28 cellular contexts compared by ENCODE assay signal in genomic region chr20:9611921-9612320, GRCh38.
"Had no signal": no experiment of that assay in that cellular context is flagged by ENCODE, and none has a peak within 500 bp of the region (broad histone marks: within the 10 kb centered on the region; RNA-seq: fewer than 3 reads in every experiment).

No MANE protein-coding gene starts in this region.

- ATAC-seq: activated CD8-positive, alpha-beta memory T cell treated with anti-CD3 and anti-CD28 coated beads, Interleukin-2, amount 10 ng/mL, durations not matched to agents 7 days and 5 days; activated CD8-positive, alpha-beta T cell treated with anti-CD3 and anti-CD28 coated beads, Interleukin-2, amount 10 ng/mL, durations not matched to agents 7 days and 5 days; activated naive CD8-positive, alpha-beta T cell treated with anti-CD3 and anti-CD28 coated beads, Interleukin-2, amount 50 U/mL, for 24 hours had no signal

- H3K4me3 ChIP-seq: ascending aorta, cardiac muscle cell had no signal

- H3K4me1 ChIP-seq: ascending aorta had no signal

- DNase-seq: activated B cell treated with CpG ODN at 0.5 μM for 24 hours; activated CD4-positive, alpha-beta memory T cell treated with anti-CD3 and anti-CD28 coated beads, Interleukin-2, amount 10 ng/mL, durations not matched to agents 7 days and 5 days; activated CD4-positive, alpha-beta T cell treated with anti-CD3 and anti-CD28 coated beads for 48 hours; activated CD4-positive, alpha-beta T cell treated with anti-CD3 and anti-CD28 coated beads, Interleukin-2, amount 10 ng/mL, durations not matched to agents 7 days and 5 days; activated CD4-positive, alpha-beta T cell treated with anti-CD3 and anti-CD28 coated beads, Interleukin-2, amount 50 U/mL, for 48 hours; activated CD4-positive, CD25-positive, alpha-beta regulatory T cell treated with anti-CD3 and anti-CD28 coated beads, Interleukin-2, amount 50 U/mL, for 72 hours; activated CD8-positive, alpha-beta memory T cell treated with anti-CD3 and anti-CD28 coated beads for 24 hours; activated CD8-positive, alpha-beta memory T cell treated with anti-CD3 and anti-CD28 coated beads, Interleukin-2, amount 10 ng/mL, durations not matched to agents 7 days and 5 days; activated CD8-positive, alpha-beta memory T cell treated with anti-CD3 and anti-CD28 coated beads, Interleukin-2, amount 50 U/mL, for 48 hours; activated CD8-positive, alpha-beta T cell treated with anti-CD3 and anti-CD28 coated beads, Interleukin-2, amount 10 ng/mL, durations not matched to agents 7 days and 5 days; activated effector memory CD4-positive, alpha-beta T cell treated with Interleukin-2 at 50 U/mL for 16 hours; activated gamma-delta T cell; activated naive CD4-positive, alpha-beta T cell treated with anti-CD3 and anti-CD28 coated beads, Interleukin-2, amount 10 ng/mL, durations not matched to agents 7 days and 5 days; activated naive CD4-positive, alpha-beta T cell treated with Interleukin-2 at 50 U/mL for 16 hours; activated naive CD8-positive, alpha-beta T cell treated with anti-CD3 and anti-CD28 coated beads, Interleukin-2, amount 10 ng/mL, durations not matched to agents 7 days and 5 days; activated naive CD8-positive, alpha-beta T cell treated with anti-CD3 and anti-CD28 coated beads, Interleukin-2, amount 50 U/mL, for 24 hours; activated T-cell treated with anti-CD3 and anti-CD28 coated beads, Interleukin-2, amount 50 U/mL, for 24 hours; activated T-cell treated with anti-CD3 and anti-CD28 coated beads, Interleukin-2, amount 50 U/mL, for 48 hours; amygdala; anterior cingulate cortex; caudate nucleus; cerebellar nuclear complex; T-helper 1 cell; T-helper 2 cell; T-helper 9 cell had no signal

- H3K27ac ChIP-seq: ascending aorta, cardiac muscle cell, VCaP had no signal

- H3K36me3 ChIP-seq: ascending aorta, cardiac muscle cell had no signal

- H3K9me3 ChIP-seq: ascending aorta had no signal

- H3K27me3 ChIP-seq: ascending aorta, cardiac muscle cell had no signal
